ENCODE assay signal across 9 cellular contexts in the genomic region with DNA sequence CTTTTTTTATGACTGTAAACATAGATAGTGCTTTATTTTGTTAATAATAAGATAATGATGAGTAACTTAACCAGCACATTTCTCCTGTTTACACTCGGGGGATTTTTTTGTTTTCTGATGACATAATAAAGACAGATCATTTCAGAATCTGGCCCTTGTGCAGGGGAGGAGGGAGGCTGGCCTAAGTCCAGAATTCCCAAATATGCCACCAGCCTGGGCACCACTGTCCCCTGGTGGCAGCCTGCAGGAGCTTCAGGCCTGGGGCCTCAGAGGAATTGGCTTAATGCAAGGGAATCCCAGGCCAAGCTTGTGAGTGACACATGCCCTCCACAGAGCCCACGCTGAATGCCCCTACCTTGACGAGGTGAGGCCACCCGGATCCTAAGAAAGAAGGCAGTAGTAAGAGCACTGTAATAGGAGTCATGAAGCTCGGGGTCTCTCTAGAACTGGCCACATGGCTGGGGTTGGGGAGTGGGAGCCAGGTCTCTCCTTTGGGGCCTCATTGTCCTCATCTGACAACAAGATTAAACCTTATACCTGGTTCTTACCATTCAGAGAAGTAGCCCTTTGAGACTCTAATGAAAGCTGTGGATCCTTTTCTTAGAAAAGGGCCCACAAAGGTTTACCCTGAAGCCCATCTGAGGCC. TPM values are rescaled to one million over a fixed set of nuclear protein-coding genes. Genes with fewer than 3 reads are reported as not detected.
A peak's percentile ranks its signal among the peaks of the same experiment; 100 is the strongest.
DNase-seq lines count a peak whose midpoint lies in the region; ATAC-seq and TF ChIP-seq lines count a peak whose summit lies in the region.
"Had no signal": no experiment of that assay in that cellular context is flagged by ENCODE, and none has a peak within 500 bp of the region (broad histone marks: within the 10 kb centered on the region; RNA-seq: fewer than 3 reads in every experiment).

No MANE protein-coding gene starts in this region.

- no peaks in the 10 kb centered on the region for H3K27me3 ChIP-seq in CD4-positive, alpha-beta T cell (ENCODE audit: control insufficient read depth, insufficient read depth, low read length)
- no peaks in the 10 kb centered on the region for H3K27me3 ChIP-seq in smooth muscle cell (ENCODE audit: low read depth)

- TF ChIP-seq CTCF in CD4-positive, alpha-beta T cell (IDR thresholded peaks at IDR 0.05) = peak; percentile 32
- TF ChIP-seq CTCF in smooth muscle cell (IDR thresholded peaks at IDR 0.05; ENCODE audit: borderline replicate concordance, insufficient read depth, poor library complexity, severe bottlenecking) = peak; percentile 93

- no peaks in the 10 kb centered on the region for H4K20me1 ChIP-seq in smooth muscle cell (ENCODE audit: low read depth)

- H3K4me3 ChIP-seq in smooth muscle cell = no peak overlapping the region
- H3K4me3 ChIP-seq: skin epidermis had no signal

- H3K4me2 ChIP-seq in smooth muscle cell = no peak overlapping the region

- intact Hi-C loops in CD4-positive, alpha-beta T cell (cut with DNase I, micrococcal nuclease) = loop anchor here (2.0 to 10.0 kb wide), 7 partner anchors 425 to 863 kb away; partner anchors contain the start of gene ATP2B4 (in 1 of the 2)

- no peaks in the 10 kb centered on the region for H3K27me3 Mint-ChIP-seq in CD4-positive, alpha-beta T cell

- no peak overlapping the region for H2AFZ ChIP-seq in smooth muscle cell (ENCODE audit: low read depth)

- H3K4me1 Mint-ChIP-seq in CD4-positive, alpha-beta T cell (ENCODE audit: low read depth) = peaks cover 9% of the 10 kb centered on the region

- no peaks in the 10 kb centered on the region for H3K9me3 ChIP-seq in CD4-positive, alpha-beta T cell (ENCODE audit: control insufficient read depth, low read length)
- no peaks in the 10 kb centered on the region for H3K9me3 ChIP-seq in smooth muscle cell (replicated peaks; ENCODE audit: low read depth)

- no peaks in the 10 kb centered on the region for H3F3A ChIP-seq in smooth muscle cell (ENCODE audit: low read depth)

- no peak for DNase-seq in CD4-positive, alpha-beta T cell
- DNase-seq in HEK293T (ENCODE audit: extremely low spot score) = peak; percentile 83
- peak; percentile 78 for DNase-seq in NCI-H460 (ENCODE audit: extremely low read depth, low read depth)
- peak; percentile 90 for DNase-seq in astrocyte of the hippocampus (ENCODE audit: low read depth, low spot score)
- peak in 36 of 51 donors; percentile 17 to 72 (median 48) for DNase-seq in hypothalamus (lab: John Stamatoyannopoulos, UW)
- DNase-seq in smooth muscle cell (lab: John Stamatoyannopoulos, UW; ENCODE audit: unreplicated experiment) = peak; percentile 26

- H3K36me3 ChIP-seq in smooth muscle cell (ENCODE audit: low read depth) = no peaks in the 10 kb centered on the region

- 56% methylated on average over 5 of the region's 5 CpGs for WGBS in smooth muscle cell (ENCODE audit: low lambda C conversion rate)

- no peaks in the 10 kb centered on the region for H3K4me1 ChIP-seq in smooth muscle cell (ENCODE audit: low read depth)

- no peaks in the 10 kb centered on the region for H3K9me3 Mint-ChIP-seq in CD4-positive, alpha-beta T cell

- no peaks in the 10 kb centered on the region for H3K79me2 ChIP-seq in smooth muscle cell (ENCODE audit: low read depth)

- CTCF ChIA-PET in CD4-positive, alpha-beta T cell (lab: Charles Lee) = interaction anchor here (1.9 kb wide), 1 partner anchor 263 kb away, joined by 7 read pairs; no protein-coding TSS in a partner anchor
- CTCF ChIA-PET in HEK293T (lab: Yijun Ruan, JAX) = interaction anchor here (0.9 to 3.5 kb wide), 5 partner anchors 11 to 257 kb away, joined by 3 to 27 read pairs (median 4); no protein-coding TSS in a partner anchor

- no peak overlapping the region for H3K27ac Mint-ChIP-seq in CD4-positive, alpha-beta T cell

- no peak overlapping the region for H3K4me3 Mint-ChIP-seq in CD4-positive, alpha-beta T cell

- no peak overlapping the region for H3K9ac ChIP-seq in smooth muscle cell (ENCODE audit: low read depth)

- ATAC-seq in CD4-positive, alpha-beta T cell (ENCODE audit: poor library complexity) = no peak
- ATAC-seq in GM18873 (IDR thresholded peaks at IDR 0.05; ENCODE audit: low FRiP score, unreplicated experiment) (no peak), GM18867 (IDR thresholded peaks at IDR 0.05; ENCODE audit: unreplicated experiment) (no peak)

- H3K27ac ChIP-seq in CD4-positive, alpha-beta T cell (ENCODE audit: low read depth, low read length) = no peak overlapping the region
- no peak overlapping the region for H3K27ac ChIP-seq in smooth muscle cell (ENCODE audit: low read depth)

- POLR2A ChIA-PET in CD4-positive, alpha-beta T cell (lab: Charles Lee) = no interaction called here
- POLR2A ChIA-PET in HEK293T (lab: Yijun Ruan, JAX) = no interaction called here

- H3K36me3 Mint-ChIP-seq in CD4-positive, alpha-beta T cell (ENCODE audit: low read depth) = no peaks in the 10 kb centered on the region

TF ChIP-seq in HEK293T, 16 proteins besides CTCF, POLR2A, EP300 and RAD21:
- TF ChIP-seq PKNOX1 (IDR thresholded peaks at IDR 0.05) (peak; percentile 67), HDGF (IDR thresholded peaks at IDR 0.05; ENCODE audit: borderline replicate concordance) (no peak)

RNA-seq across cellular contexts. Expression of gene ETNK2, which starts 24.1 kb away (rescaled TPM):
- total RNA-seq in CD4-positive, alpha-beta T cell = 10 to 100 TPM; 11.7 to 12.9 TPM
- 0.17 TPM in 1 of 2 replicates, not detected in the other for total RNA-seq in NCI-H460 (2014; rRNA removed; shearing (Covaris generic))
- polyA plus RNA-seq in NCI-H460 (2014; cell fraction: nucleus; rRNA removed) = 0.06 and 0.63 TPM in 2 replicates
- 3.7 and 21.4 TPM in 2 replicates for total RNA-seq in smooth muscle cell
- 8.9 and 17.3 TPM in 2 replicates for polyA plus RNA-seq in smooth muscle cell

RNA-seq across cellular contexts. Expression of gene REN, which starts 38.4 kb away (rescaled TPM):
- not detected for total RNA-seq in CD4-positive, alpha-beta T cell
- total RNA-seq in NCI-H460 (2014; rRNA removed; shearing (Covaris generic)) = not detected in 2 replicates
- polyA plus RNA-seq in NCI-H460 (2014; cell fraction: nucleus; rRNA removed) = not detected in 2 replicates
- not detected in 2 replicates for total RNA-seq in smooth muscle cell
- not detected in 2 replicates for polyA plus RNA-seq in smooth muscle cell

RNA-seq across cellular contexts. Expression of gene SOX13, which starts 54.8 kb away (rescaled TPM):
- total RNA-seq in CD4-positive, alpha-beta T cell = 1 to 10 TPM; 1.8 to 1.9 TPM
- total RNA-seq in NCI-H460 (2014; rRNA removed; shearing (Covaris generic)) = 6.6 and 8.3 TPM in 2 replicates
- polyA plus RNA-seq in NCI-H460 (2014; cell fraction: nucleus; rRNA removed) = 16.5 and 18.4 TPM in 2 replicates
- 2.3 and 2.6 TPM in 2 replicates for total RNA-seq in smooth muscle cell
- 0.41 and 7.0 TPM in 2 replicates for polyA plus RNA-seq in smooth muscle cell

Comparison
In these comparisons a context has a peak if more than half of its experiments do, and no peak if none do; other contexts are left out.
1. DNase-seq: peak in HEK293T (single experiment), NCI-H460 (single experiment), astrocyte of the hippocampus (single experiment), hypothalamus (36 of 51) and smooth muscle cell (single experiment); none in CD4-positive, alpha-beta T cell (0 of 10).